In genomic region chr1:116758456-116758815, GRCh38 we compare ENCODE assay signal across 11 cellular contexts. TPM values are rescaled to one million over a fixed set of nuclear protein-coding genes. Genes with fewer than 3 reads are reported as not detected.
DNase-seq lines count a peak whose midpoint lies in the region; ATAC-seq and TF ChIP-seq lines count a peak whose summit lies in the region.
"Not testable (repeated sequence)": the region's sequence is repeated elsewhere in the genome, so short reads cannot be mapped to it uniquely, and the experiment has no call there.
"Had no signal": no experiment of that assay in that cellular context is flagged by ENCODE, and none has a peak within 500 bp of the region (broad histone marks: within the 10 kb centered on the region; RNA-seq: fewer than 3 reads in every experiment).

No MANE protein-coding gene starts in this region.

- H3K9me3 Mint-ChIP-seq in CD8-positive, alpha-beta T cell; activated T-cell treated with anti-CD3 and anti-CD28 coated beads, Interleukin-2, amount 50 U/mL, for 4 hours; activated naive CD4-positive, alpha-beta T cell treated with anti-CD3 and anti-CD28 coated beads, Interleukin-2, amount 50 U/mL, for 24 hours; natural killer cell: not testable (repeated sequence)

- intact Hi-C loops in CD8-positive, alpha-beta T cell (cut with DNase I, micrococcal nuclease), result loop anchor here in 1 of 2 experiments (10.0 kb wide), 1 partner anchor 384 kb away; the partner anchor contains the start of gene ATP1A1
- intact Hi-C loops in natural killer cell (cut with micrococcal nuclease); upper lobe of right lung (cut with DNase I): not testable (repeated sequence)

- peak overlapping the region; percentile 93 for H3K4me3 Mint-ChIP-seq in CD8-positive, alpha-beta T cell
- peak overlapping the region; percentile 97 for H3K4me3 Mint-ChIP-seq in activated T-cell treated with anti-CD3 and anti-CD28 coated beads, Interleukin-2, amount 50 U/mL, for 4 hours
- H3K4me3 Mint-ChIP-seq in activated naive CD4-positive, alpha-beta T cell treated with anti-CD3 and anti-CD28 coated beads, Interleukin-2, amount 50 U/mL, for 24 hours, result peak overlapping the region; percentile 100
- H3K4me3 Mint-ChIP-seq in natural killer cell, result peak overlapping the region; percentile 92

- H3K27ac ChIP-seq in CD8-positive, alpha-beta T cell (ENCODE audit: low read depth, low read length), result peak overlapping the region; percentile 36
- peak overlapping the region in 2 of 4 donors; percentile 5 to 68 for H3K27ac ChIP-seq in Peyer's patch
- peak overlapping the region; percentile 87 for H3K27ac ChIP-seq in effector memory CD4-positive, alpha-beta T cell (ENCODE audit: insufficient read depth, low read length, poor library complexity, severe bottlenecking)
- not testable (repeated sequence) for H3K27ac ChIP-seq in upper lobe of right lung

- not testable (repeated sequence) for DNase-seq in CD8-positive, alpha-beta T cell; Peyer's patch; activated T-cell treated with anti-CD3 and anti-CD28 coated beads, Interleukin-2, amount 50 U/mL, for 4 hours; effector memory CD4-positive, alpha-beta T cell; natural killer cell; upper lobe of right lung
- DNase-seq in activated CD4-positive, alpha-beta T cell treated with anti-CD3 and anti-CD28 coated beads, Interleukin-2, amount 50 U/mL, for 48 hours, result peak; percentile 29 to 48

- peaks cover 53% of the 10 kb centered on the region for H3K4me1 Mint-ChIP-seq in CD8-positive, alpha-beta T cell (ENCODE audit: low read depth)
- peaks cover 43% of the 10 kb centered on the region for H3K4me1 Mint-ChIP-seq in activated T-cell treated with anti-CD3 and anti-CD28 coated beads, Interleukin-2, amount 50 U/mL, for 4 hours (ENCODE audit: low read depth)
- H3K4me1 Mint-ChIP-seq in activated naive CD4-positive, alpha-beta T cell treated with anti-CD3 and anti-CD28 coated beads, Interleukin-2, amount 50 U/mL, for 24 hours, result peaks cover 44% of the 10 kb centered on the region
- H3K4me1 Mint-ChIP-seq in natural killer cell, result peaks cover 49 to 60% of the 10 kb centered on the region in 2 donors

- H3K27me3 ChIP-seq in CD8-positive, alpha-beta T cell (ENCODE audit: insufficient read depth, low read length); Peyer's patch; effector memory CD4-positive, alpha-beta T cell (replicated peaks; ENCODE audit: control insufficient read depth, insufficient read depth, low read length, poor library complexity, severe bottlenecking); upper lobe of right lung: not testable (repeated sequence)

- ATAC-seq in CD8-positive, alpha-beta T cell; upper lobe of right lung: not testable (repeated sequence)
- peak in 1 of 2 donors; percentile 6 for ATAC-seq in activated T-cell treated with anti-CD3 and anti-CD28 coated beads, Interleukin-2, amount 50 U/mL, for 4 hours
- peak in 2 of 3 donors; percentile 7 to 26 for ATAC-seq in natural killer cell

- not testable (repeated sequence) for H3K9me3 ChIP-seq in CD8-positive, alpha-beta T cell (ENCODE audit: low read length); Peyer's patch; effector memory CD4-positive, alpha-beta T cell (ENCODE audit: control insufficient read depth, low read length); upper lobe of right lung

- not testable (repeated sequence) for TF ChIP-seq CTCF in CD8-positive, alpha-beta T cell (IDR thresholded peaks at IDR 0.05); Peyer's patch (IDR thresholded peaks at IDR 0.05); natural killer cell (IDR thresholded peaks at IDR 0.05); upper lobe of right lung (IDR thresholded peaks at IDR 0.05)

- H3K4me1 ChIP-seq in CD8-positive, alpha-beta T cell (ENCODE audit: insufficient read depth, low read length), result peaks cover 49% of the 10 kb centered on the region
- not testable (repeated sequence) for H3K4me1 ChIP-seq in Peyer's patch, upper lobe of right lung
- H3K4me1 ChIP-seq in effector memory CD4-positive, alpha-beta T cell (ENCODE audit: control insufficient read depth, insufficient read depth, low read length, poor library complexity, severe bottlenecking), result peaks cover 39% of the 10 kb centered on the region

- CTCF ChIA-PET in CD8-positive, alpha-beta T cell (lab: Charles Lee), result interaction anchor here (2.5 kb wide), 1 partner anchor 21 kb away, joined by 15 read pairs; no protein-coding TSS in a partner anchor

- H3K36me3 ChIP-seq in CD8-positive, alpha-beta T cell (ENCODE audit: insufficient read depth, low read length), result peaks cover 38% of the 10 kb centered on the region
- H3K36me3 ChIP-seq in Peyer's patch, upper lobe of right lung: not testable (repeated sequence)
- peaks cover 27% of the 10 kb centered on the region for H3K36me3 ChIP-seq in effector memory CD4-positive, alpha-beta T cell (ENCODE audit: control insufficient read depth, insufficient read depth, low read length)

- TF ChIP-seq POLR2A in Peyer's patch (IDR thresholded peaks at IDR 0.05), result not testable (repeated sequence)

- H3K4me3 ChIP-seq in CD8-positive, alpha-beta T cell (ENCODE audit: low read depth, low read length), result peak overlapping the region; percentile 45
- H3K4me3 ChIP-seq in Peyer's patch (peak overlapping the region in 3 of 4 donors; percentile 12 to 40 (median 29)), upper lobe of right lung (peak overlapping the region; percentile 36)
- H3K4me3 ChIP-seq in effector memory CD4-positive, alpha-beta T cell (ENCODE audit: insufficient read depth, low read depth, low read length, poor library complexity, severe bottlenecking), result peak overlapping the region; percentile 82

- peaks cover 74% of the 10 kb centered on the region for H3K36me3 Mint-ChIP-seq in CD8-positive, alpha-beta T cell
- peaks cover 75% of the 10 kb centered on the region for H3K36me3 Mint-ChIP-seq in activated T-cell treated with anti-CD3 and anti-CD28 coated beads, Interleukin-2, amount 50 U/mL, for 4 hours (ENCODE audit: insufficient read depth)
- H3K36me3 Mint-ChIP-seq in activated naive CD4-positive, alpha-beta T cell treated with anti-CD3 and anti-CD28 coated beads, Interleukin-2, amount 50 U/mL, for 24 hours, result peaks cover 75% of the 10 kb centered on the region
- H3K36me3 Mint-ChIP-seq in natural killer cell, result not testable (repeated sequence)

- H3K27ac Mint-ChIP-seq in CD8-positive, alpha-beta T cell, result peak overlapping the region; percentile 93
- H3K27ac Mint-ChIP-seq in activated naive CD4-positive, alpha-beta T cell treated with anti-CD3 and anti-CD28 coated beads, Interleukin-2, amount 50 U/mL, for 24 hours, result peak overlapping the region; percentile 99
- peak overlapping the region; percentile 71 to 91 for H3K27ac Mint-ChIP-seq in natural killer cell

- not testable (repeated sequence) for H3K27me3 Mint-ChIP-seq in CD8-positive, alpha-beta T cell (ENCODE audit: low read depth); activated T-cell treated with anti-CD3 and anti-CD28 coated beads, Interleukin-2, amount 50 U/mL, for 4 hours (ENCODE audit: low read depth); activated naive CD4-positive, alpha-beta T cell treated with anti-CD3 and anti-CD28 coated beads, Interleukin-2, amount 50 U/mL, for 24 hours; natural killer cell (ENCODE audit: low read depth in 2 of 2)

- POLR2A ChIA-PET in CD8-positive, alpha-beta T cell (lab: Charles Lee), result interaction anchor here (1.1 to 4.4 kb wide), 8 partner anchors 9 to 228 kb away, joined by 3 to 32 read pairs (median 4); no protein-coding TSS in a partner anchor

RNA-seq across cellular contexts. Expression of gene CD2, which starts 4.2 kb away (rescaled TPM):
- 100 to 1,000 TPM in 1 of 2 experiments, 10 to 100 TPM in 1; 97.8 to 102 TPM for total RNA-seq in CD8-positive, alpha-beta T cell
- 10 to 100 TPM in 3 of 4 donors, 1 to 10 TPM in 1; 9.6 to 36.3 (median 20.9) TPM for total RNA-seq in Peyer's patch
- 100 to 1,000 TPM; 353 to 393 (median 374) TPM for total RNA-seq in activated T-cell treated with anti-CD3 and anti-CD28 coated beads, Interleukin-2, amount 50 U/mL, for 4 hours
- total RNA-seq in natural killer cell, result 10 to 100 TPM; 30.4 to 93.4 (median 60.8) TPM
- total RNA-seq in upper lobe of right lung, result 11.4 TPM
- total RNA-seq: Daoy, GM23248, HT-29 had no signal

Comparison
In these comparisons a context has a peak if more than half of its experiments do, and no peak if none do; other contexts are left out.
1. H3K4me3 ChIP-seq: peak in every context shown above with its lines; median percentile 82 in effector memory CD4-positive, alpha-beta T cell; 45 in CD8-positive, alpha-beta T cell; 36 in upper lobe of right lung; 29 in Peyer's patch.